ENCODE assay signal across 8 cellular contexts in genomic region chr12:132142679-132143327, GRCh38. TPM values are rescaled to one million over a fixed set of nuclear protein-coding genes. Genes with fewer than 3 reads are reported as not detected.
DNase-seq lines count a peak whose midpoint lies in the region; ATAC-seq and TF ChIP-seq lines count a peak whose summit lies in the region.

No MANE protein-coding gene starts in this region.

- H4K20me1 ChIP-seq in MM.1S (ENCODE audit: insufficient read depth, low read length), result no peaks in the 10 kb centered on the region
- peaks cover 14% of the 10 kb centered on the region for H4K20me1 ChIP-seq in neural progenitor cell (ENCODE audit: low read depth)

- H3K4me1 Mint-ChIP-seq in effector memory CD8-positive, alpha-beta T cell (ENCODE audit: low read depth in 2 of 2), result peaks cover 18 to 22% of the 10 kb centered on the region in 2 donors
- peaks cover 21% of the 10 kb centered on the region for H3K4me1 Mint-ChIP-seq in neural progenitor cell

- H2AFZ ChIP-seq in MM.1S (ENCODE audit: low read length) (no peak overlapping the region), neural progenitor cell (replicated peaks) (no peak overlapping the region)

- H3K79me2 ChIP-seq in MM.1S (ENCODE audit: low read length) (peaks cover 43% of the 10 kb centered on the region), neural progenitor cell (ENCODE audit: low read depth) (peaks cover 27% of the 10 kb centered on the region)

- no peaks in the 10 kb centered on the region for H3K36me3 ChIP-seq in MM.1S (replicated peaks; ENCODE audit: insufficient read depth, low read length)
- H3K36me3 ChIP-seq in neural progenitor cell, result no peaks in the 10 kb centered on the region

- H3K4me1 ChIP-seq in MM.1S (ENCODE audit: low read length) (no peaks in the 10 kb centered on the region), neural progenitor cell (peaks cover 5% of the 10 kb centered on the region)

- H3K27me3 ChIP-seq in MM.1S (replicated peaks; ENCODE audit: insufficient read depth, low read length) (no peaks in the 10 kb centered on the region), neural progenitor cell (no peaks in the 10 kb centered on the region)

- H3K4me3 Mint-ChIP-seq in effector memory CD8-positive, alpha-beta T cell, result peak overlapping the region; percentile 95 to 97
- peak overlapping the region; percentile 88 for H3K4me3 Mint-ChIP-seq in neural progenitor cell

- no peaks in the 10 kb centered on the region for H3K27me3 Mint-ChIP-seq in effector memory CD8-positive, alpha-beta T cell
- peaks cover 4% of the 10 kb centered on the region for H3K27me3 Mint-ChIP-seq in neural progenitor cell (ENCODE audit: insufficient read depth, low read depth)

- H3F3A ChIP-seq in MM.1S (ENCODE audit: insufficient read depth, low read length), result no peaks in the 10 kb centered on the region
- H3F3A ChIP-seq in neural progenitor cell (ENCODE audit: low read depth), result no peaks in the 10 kb centered on the region

- H3K9me3 Mint-ChIP-seq in effector memory CD8-positive, alpha-beta T cell, result no peaks in the 10 kb centered on the region
- no peaks in the 10 kb centered on the region for H3K9me3 Mint-ChIP-seq in neural progenitor cell

- TF ChIP-seq CTCF in C4-2B (conservative IDR thresholded peaks at IDR 0.05), result no peak
- TF ChIP-seq CTCF in MM.1S (IDR thresholded peaks at IDR 0.05; ENCODE audit: low read length), result no peak
- no peak for TF ChIP-seq CTCF in neural progenitor cell (IDR thresholded peaks at IDR 0.05)

- peak overlapping the region; percentile 86 to 89 for H3K27ac Mint-ChIP-seq in effector memory CD8-positive, alpha-beta T cell
- no peak overlapping the region for H3K27ac Mint-ChIP-seq in neural progenitor cell

- H3K4me2 ChIP-seq in MM.1S (ENCODE audit: low read depth, low read length) (peak overlapping the region; percentile 73), neural progenitor cell (peak overlapping the region; percentile 92)

- peak overlapping the region; percentile 88 for H3K27ac ChIP-seq in C4-2B
- H3K27ac ChIP-seq in MM.1S (ENCODE audit: low read length), result peak overlapping the region; percentile 10; the same call in 1 of the 2 replicates
- H3K27ac ChIP-seq in neural progenitor cell, result no peak overlapping the region

- no peaks in the 10 kb centered on the region for H3K9me3 ChIP-seq in MM.1S (replicated peaks; ENCODE audit: insufficient read depth, low read length)
- H3K9me3 ChIP-seq in neural progenitor cell (ENCODE audit: low read depth), result no peaks in the 10 kb centered on the region

- peaks cover 67% of the 10 kb centered on the region for H3K36me3 Mint-ChIP-seq in effector memory CD8-positive, alpha-beta T cell (ENCODE audit: insufficient read depth)
- H3K36me3 Mint-ChIP-seq in neural progenitor cell, result peaks cover 16% of the 10 kb centered on the region

- peak overlapping the region; percentile 70 for H3K4me3 ChIP-seq in MM.1S (ENCODE audit: low read length)
- H3K4me3 ChIP-seq in neural progenitor cell, result peak overlapping the region; percentile 96

- peak overlapping the region; percentile 55; the same call in 1 of the 2 replicates for H3K9ac ChIP-seq in MM.1S (ENCODE audit: low read length)
- H3K9ac ChIP-seq in neural progenitor cell, result peak overlapping the region; percentile 93

- no peaks in the 10 kb centered on the region for H3K9me2 ChIP-seq in MM.1S (replicated peaks; ENCODE audit: insufficient read depth, low read length)

- ATAC-seq in effector memory CD8-positive, alpha-beta T cell (replicated peaks), result no peak
- no peak for ATAC-seq in HG03520 (IDR thresholded peaks at IDR 0.05; ENCODE audit: unreplicated experiment)

- no peak for DNase-seq in MM.1S
- no peak for DNase-seq in effector memory CD8-positive, alpha-beta T cell
- DNase-seq in neural progenitor cell (ENCODE audit: low spot score), result no peak
- DNase-seq in SW480 (ENCODE audit: low spot score), result no peak
- DNase-seq in stimulated activated CD4-positive, alpha-beta T cell treated with anti-CD3 and anti-CD28 coated beads, Interleukin-12 subunit alpha, Interleukin-12 subunit beta, amount 100 ng/mL, for 4 hours, result no peak
- no peak for DNase-seq in NCI-H446 treated with DMSO at 0.1 percent for 48 hours (lab: John Stamatoyannopoulos, UW)

RNA-seq across cellular contexts. Expression of gene DDX51, which starts 1.3 kb away (rescaled TPM):
- total RNA-seq in neural progenitor cell (ENCODE audit: low replicate concordance), result 8.5 and 15.5 TPM in 2 replicates

RNA-seq across cellular contexts. Expression of gene NOC4L, which starts 1.5 kb away (rescaled TPM):
- 3.5 and 12.1 TPM in 2 replicates for total RNA-seq in neural progenitor cell (ENCODE audit: low replicate concordance)
